Comparison of ENCODE assay signal across 9 cellular contexts in genomic region chr7:124033093-124033806, GRCh38. TPM values are rescaled to one million over a fixed set of nuclear protein-coding genes. Genes with fewer than 3 reads are reported as not detected.
A peak's percentile ranks its signal among the peaks of the same experiment; 100 is the strongest.
DNase-seq lines count a peak whose midpoint lies in the region; ATAC-seq and FAIRE-seq lines count a peak whose summit lies in the region.
"Had no signal": no experiment of that assay in that cellular context is flagged by ENCODE, and none has a peak within 500 bp of the region (broad histone marks: within the 10 kb centered on the region; RNA-seq: fewer than 3 reads in every experiment).

No MANE protein-coding gene starts in this region.

- H3K9ac ChIP-seq in mesendoderm (ENCODE audit: low read length) = peak overlapping the region; percentile 76

- no peak overlapping the region for H2AK5ac ChIP-seq in mesendoderm (ENCODE audit: low read length)

- H3K4ac ChIP-seq in mesendoderm (ENCODE audit: low read depth, low read length) = peak overlapping the region; percentile 58

- no peak overlapping the region for H2BK120ac ChIP-seq in mesendoderm (ENCODE audit: low read depth, low read length)

- H3K79me1 ChIP-seq in mesendoderm (ENCODE audit: low read length) = no peaks in the 10 kb centered on the region

- peak overlapping the region; percentile 91 for H3K56ac ChIP-seq in mesendoderm (ENCODE audit: low read length)

- H3K36me3 ChIP-seq in mesendoderm (ENCODE audit: control insufficient read depth, insufficient read depth, low read length) (no peaks in the 10 kb centered on the region), urinary bladder (ENCODE audit: insufficient read depth) (no peaks in the 10 kb centered on the region)

- H2BK5ac ChIP-seq in mesendoderm (ENCODE audit: low read length) = no peak overlapping the region

- no peaks in the 10 kb centered on the region for H3K27me3 ChIP-seq in mesendoderm (ENCODE audit: insufficient read depth, low read length, poor library complexity)

- H3K79me2 ChIP-seq in mesendoderm (ENCODE audit: control insufficient read depth, insufficient read depth, low read length) = no peaks in the 10 kb centered on the region

- H3K4me1 ChIP-seq in mesendoderm (ENCODE audit: control insufficient read depth, low read depth, low read length) (no peaks in the 10 kb centered on the region), urinary bladder (ENCODE audit: insufficient read depth) (no peaks in the 10 kb centered on the region)

- peak overlapping the region; percentile 61 for H3K4me3 ChIP-seq in mesendoderm (ENCODE audit: low read length)
- H3K4me3 ChIP-seq in urinary bladder (ENCODE audit: low read depth, low read length) = peak overlapping the region; percentile 41

- H4K5ac ChIP-seq in mesendoderm (ENCODE audit: low read length) = no peak overlapping the region

- in situ Hi-C loops in KBM-7 (cut with MboI; ENCODE audit: low pct_unique_long_range_greater_than_20kb, low sequenced_read_pairs) = no loop called here

- peak; percentile 32 for ATAC-seq in GM18907 (IDR thresholded peaks at IDR 0.05; ENCODE audit: unreplicated experiment)

- no peak overlapping the region for H4K8ac ChIP-seq in mesendoderm (ENCODE audit: low read depth, low read length)

- DNase-seq in KBM-7 = peak; percentile 10
- DNase-seq in ecto neural progenitor cell (ENCODE audit: low spot score) = peak; percentile 75
- DNase-seq in mesendoderm = peak; percentile 68
- DNase-seq in RCC 7860 (ENCODE audit: low spot score) = no peak
- no peak for DNase-seq in kidney tubule cell (ENCODE audit: low spot score)
- no peak for DNase-seq in SHP77 treated with DMSO at 0.1 percent for 48 hours (lab: John Stamatoyannopoulos, UW)

- H3K27ac ChIP-seq in mesendoderm (ENCODE audit: low read depth, low read length) (peak overlapping the region; percentile 1), urinary bladder (ENCODE audit: low read depth) (no peak overlapping the region)

- H2BK15ac ChIP-seq in mesendoderm (replicated peaks; ENCODE audit: low read depth) = no peak overlapping the region

- no CpG with 5 or more reads among the region's 71 CpGs for WGBS in mesendoderm (ENCODE audit: extremely low coverage, insufficient coverage, low lambda C conversion rate)
- under 1% methylated on average over 71 of the region's 71 CpGs for WGBS in urinary bladder

- H3K4me2 ChIP-seq in mesendoderm (ENCODE audit: low read length) = peak overlapping the region; percentile 74

- peak overlapping the region; percentile 2 for H3K23ac ChIP-seq in mesendoderm (ENCODE audit: low read length)

- no peak overlapping the region for H3K18ac ChIP-seq in mesendoderm (ENCODE audit: low read length)

- no peak for FAIRE-seq in RCC 7860 (lab: Jason Lieb, UNC)
- FAIRE-seq: endometrium had no signal

RNA-seq across cellular contexts. Expression of gene TMEM229A, which starts 0.4 kb away (rescaled TPM):
- 2.0 TPM for polyA plus RNA-seq in mesendoderm (2013, experiment 1 of 2)
- 2.4 TPM for polyA plus RNA-seq in mesendoderm (2013, experiment 2 of 2)
- total RNA-seq in urinary bladder = 2.0 TPM
- polyA plus RNA-seq in urinary bladder = 0.73 TPM

Comparison
In these comparisons a context has a peak if more than half of its experiments do, and no peak if none do; other contexts are left out.
1. DNase-seq: peak in KBM-7 (single experiment), ecto neural progenitor cell (single experiment) and mesendoderm (single experiment); none in RCC 7860 (single experiment), kidney tubule cell (single experiment) and SHP77 treated with DMSO at 0.1 percent for 48 hours (single experiment).